In genomic region chr1:200136384-200136783, GRCh38 we compare ENCODE assay signal across 1 cellular context.
TF ChIP-seq lines count a peak whose summit lies in the region.

No MANE protein-coding gene starts in this region.

TF ChIP-seq in K562, 482 proteins besides CTCF, POLR2A, EP300 and RAD21 (continued from another document):
- no peak for TF ChIP-seq ZNF407 (IDR thresholded peaks at IDR 0.05; ENCODE audit: low read depth)
- TF ChIP-seq C11orf30 (IDR thresholded peaks at IDR 0.05; ENCODE audit: low read depth), result peak; percentile 47; the same call in 1 of the 2 replicates
- TF ChIP-seq ZNF316 (IDR thresholded peaks at IDR 0.05), result peak; percentile 66; the same call in 1 of the 2 replicates
- no peak for TF ChIP-seq NCOA4 (IDR thresholded peaks at IDR 0.05; ENCODE audit: partially characterized antibody)
- TF ChIP-seq PTBP1 (IDR thresholded peaks at IDR 0.05; ENCODE audit: low read depth, low read length), result no peak
- TF ChIP-seq HNRNPL (IDR thresholded peaks at IDR 0.05; ENCODE audit: low read depth, low read length), result no peak
TF ChIP-seq in K562: peak in this region for 3.
